In genomic region chr10:97542169-97543024, GRCh38 we compare ENCODE assay signal across 9 cellular contexts. TPM values are rescaled to one million over a fixed set of nuclear protein-coding genes. Genes with fewer than 3 reads are reported as not detected.
DNase-seq lines count a peak whose midpoint lies in the region; ATAC-seq, FAIRE-seq and TF ChIP-seq lines count a peak whose summit lies in the region.
"Had no signal": no experiment of that assay in that cellular context is flagged by ENCODE, and none has a peak within 500 bp of the region (broad histone marks: within the 10 kb centered on the region; RNA-seq: fewer than 3 reads in every experiment).

No MANE protein-coding gene starts in this region.

- intact Hi-C loops in breast epithelium (cut with DNase I; ENCODE audit: low total_unique reads), result loop anchor here (10.0 kb wide), 1 partner anchor 78 kb away; no protein-coding TSS in a partner anchor

- in situ Hi-C loops in GM13977 (cut with MboI; ENCODE audit: low pct_unique_long_range_greater_than_20kb, low sequenced_read_pairs, unreplicated experiment), result no loop called here

- H3K9me3 ChIP-seq in RWPE2 (ENCODE audit: severe bottlenecking) (no peaks in the 10 kb centered on the region), breast epithelium (no peaks in the 10 kb centered on the region)

- peak overlapping the region; percentile 99 for H3K27ac ChIP-seq in RWPE2 (ENCODE audit: poor library complexity, severe bottlenecking)
- peak overlapping the region; percentile 95 to 98 for H3K27ac ChIP-seq in breast epithelium

- peak; percentile 74 for ATAC-seq in RWPE2 (ENCODE audit: low read depth)
- no peak for ATAC-seq in GM18907 (IDR thresholded peaks at IDR 0.05; ENCODE audit: unreplicated experiment)
- ATAC-seq in HG03442 (IDR thresholded peaks at IDR 0.05; ENCODE audit: unreplicated experiment), result no peak

- TF ChIP-seq POLR2A in GM12892 (IDR thresholded peaks at IDR 0.05; ENCODE audit: low read depth, low read length) (no peak), breast epithelium (IDR thresholded peaks at IDR 0.05) (no peak)

- H3K27me3 ChIP-seq in RWPE2 (ENCODE audit: insufficient read depth, poor library complexity, severe bottlenecking) (no peaks in the 10 kb centered on the region), breast epithelium (no peaks in the 10 kb centered on the region)

- H3K4me1 ChIP-seq in RWPE2 (ENCODE audit: insufficient read depth, poor library complexity, severe bottlenecking), result peaks cover 45% of the 10 kb centered on the region
- peaks cover 14 to 23% of the 10 kb centered on the region in 2 donors for H3K4me1 ChIP-seq in breast epithelium

- FAIRE-seq in GM12892 (lab: Jason Lieb, UNC), result peak; percentile 64

- no peak for DNase-seq in GM12892 (ENCODE audit: insufficient read length)
- DNase-seq in RWPE2 (ENCODE audit: low spot score), result peak; percentile 90
- peak; percentile 64 to 74 for DNase-seq in breast epithelium (ENCODE audit: low spot score in 2 of 2)
- peak; percentile 92 for DNase-seq in kidney glomerular epithelial cell (lab: John Stamatoyannopoulos, UW)
- DNase-seq in stimulated activated CD4-positive, alpha-beta T cell treated with anti-CD3 and anti-CD28 coated beads, Interleukin-1b, Interleukin-23, amount 100 ng/mL, for 4 hours (ENCODE audit: low read depth in 2 of 2), result peak; percentile 25 to 31
- DNase-seq in GM13977 (ENCODE audit: low spot score), result no peak

- TF ChIP-seq CTCF in RWPE2 (IDR thresholded peaks at IDR 0.05; ENCODE audit: poor library complexity, severe bottlenecking) (no peak), breast epithelium (IDR thresholded peaks at IDR 0.05) (no peak), GM13977 (IDR thresholded peaks at IDR 0.05; ENCODE audit: extremely low read depth, insufficient read depth, missing control alignments) (no peak)

- H3K4me3 ChIP-seq in RWPE2 (ENCODE audit: severe bottlenecking) (no peak overlapping the region), breast epithelium (peak overlapping the region in 1 of 3 donors; percentile 29)

- H3K36me3 ChIP-seq in RWPE2 (ENCODE audit: low read depth), result no peaks in the 10 kb centered on the region
- H3K36me3 ChIP-seq in breast epithelium, result no peaks in the 10 kb centered on the region

RNA-seq across cellular contexts. Expression of gene ANKRD2, which starts 30.2 kb away (rescaled TPM):
- not detected for polyA plus RNA-seq in GM12892 (2012; ENCODE audit: missing spikeins)
- not detected for total RNA-seq in breast epithelium

RNA-seq across cellular contexts. Expression of gene HOGA1, which starts 41.8 kb away (rescaled TPM):
- polyA plus RNA-seq in GM12892 (2012; ENCODE audit: missing spikeins), result not detected
- total RNA-seq in breast epithelium, result 10 to 100 TPM in 1 of 3 donors, 1 to 10 TPM in 2; 1.9 to 11.0 (median 2.3) TPM

RNA-seq across cellular contexts. Expression of gene UBTD1, which starts 43.7 kb away (rescaled TPM):
- polyA plus RNA-seq in GM12892 (2012; ENCODE audit: missing spikeins), result 0.55 TPM
- total RNA-seq in breast epithelium, result 10 to 100 TPM in 2 of 3 donors, 1 to 10 TPM in 1; 9.9 to 14.7 (median 12.4) TPM

RNA-seq across cellular contexts. Expression of gene MMS19, which starts 44.2 kb away (rescaled TPM):
- polyA plus RNA-seq in GM12892 (2012; ENCODE audit: missing spikeins), result 53.0 TPM
- total RNA-seq in breast epithelium, result 100 to 1,000 TPM in 1 of 3 donors, 10 to 100 TPM in 2; 73.0 to 109 (median 78.7) TPM

RNA-seq across cellular contexts. Expression of gene C10orf62, which starts 47.1 kb away (rescaled TPM):
- polyA plus RNA-seq in GM12892 (2012; ENCODE audit: missing spikeins), result not detected
- under 1 TPM in 2 of 3 donors, not detected in 1; 0.32 to 0.33 TPM for total RNA-seq in breast epithelium
- total RNA-seq: T-cell had no signal

Comparison
In these comparisons a context has a peak if more than half of its experiments do, and no peak if none do; other contexts are left out.
1. DNase-seq: peak in RWPE2 (single experiment), breast epithelium (2 of 2), kidney glomerular epithelial cell (single experiment) and stimulated activated CD4-positive, alpha-beta T cell treated with anti-CD3 and anti-CD28 coated beads, Interleukin-1b, Interleukin-23, amount 100 ng/mL, for 4 hours (2 of 2); none in GM12892 (single experiment) and GM13977 (single experiment).